In the genomic region with DNA sequence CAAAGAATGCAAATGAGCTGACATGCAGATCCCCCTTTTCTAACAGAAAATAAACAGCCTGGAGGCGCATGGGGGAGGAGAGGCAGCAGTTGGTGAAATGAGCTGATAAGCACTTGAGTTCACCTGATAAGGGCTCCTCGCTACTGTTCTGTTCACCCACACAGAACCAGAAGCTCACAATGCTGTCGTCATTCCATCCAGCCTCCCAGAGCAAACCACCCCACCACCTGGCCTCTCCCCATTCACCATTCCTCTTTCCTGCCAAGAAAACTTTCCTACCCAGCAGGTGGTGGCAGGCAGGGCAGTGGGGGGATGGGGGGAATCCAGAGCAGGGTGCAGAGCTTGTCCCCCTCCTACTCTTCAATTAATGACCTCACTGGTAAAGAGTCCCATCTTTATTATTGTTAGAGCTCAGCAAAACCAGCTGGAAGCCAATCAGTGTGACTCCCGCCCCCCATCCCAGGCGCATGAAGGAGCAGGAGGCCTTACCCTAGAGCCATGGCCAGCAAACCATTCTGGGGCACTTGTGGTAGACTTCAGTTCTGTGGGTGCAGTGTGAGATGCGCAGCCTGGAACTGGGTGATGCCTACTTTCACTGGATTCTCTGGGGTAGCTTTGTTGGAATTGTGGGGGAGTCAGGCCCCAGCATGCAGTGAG, we compare ENCODE assay signal across 18 cellular contexts.
DNase-seq lines count a peak whose midpoint lies in the region; FAIRE-seq and TF ChIP-seq lines count a peak whose summit lies in the region.
"Had no signal": no experiment of that assay in that cellular context is flagged by ENCODE, and none has a peak within 500 bp of the region (broad histone marks: within the 10 kb centered on the region; RNA-seq: fewer than 3 reads in every experiment).

No MANE protein-coding gene starts in this region.

- FAIRE-seq in GM19239 (lab: Jason Lieb, UNC) = no peak
- FAIRE-seq: colon had no signal

- H3K36me3 ChIP-seq in BE2C = no peaks in the 10 kb centered on the region
- no peaks in the 10 kb centered on the region for H3K36me3 ChIP-seq in HUES64 (ENCODE audit: insufficient read depth, low read length)
- no peaks in the 10 kb centered on the region for H3K36me3 ChIP-seq in endodermal cell (ENCODE audit: control insufficient read depth, insufficient read depth, low read length)
- H3K36me3 ChIP-seq: neural progenitor cell, WERI-Rb-1 had no signal

- peak overlapping the region; percentile 19; the same call in 1 of the 2 replicates for H3K4me3 ChIP-seq in BE2C (ENCODE audit: low read depth, low read length)
- H3K4me3 ChIP-seq in HUES64 (ENCODE audit: low read length) = no peak overlapping the region
- H3K4me3 ChIP-seq in endodermal cell (ENCODE audit: low read length) = no peak overlapping the region
- H3K4me3 ChIP-seq in coronary artery = no peak overlapping the region
- H3K4me3 ChIP-seq: neural progenitor cell had no signal

- 48% methylated on average over 5 of the region's 6 CpGs for WGBS in HUES64
- WGBS in endodermal cell (ENCODE audit: insufficient coverage in 1 of 2, insufficient read length in 1 of 2), 2 experiments = 37% methylated on average over 5 of the region's 6 CpGs; no CpG with 5 or more reads in 1 of the 2 experiments

- TF ChIP-seq CTCF in BE2C (IDR thresholded peaks at IDR 0.05; ENCODE audit: low read depth, low read length) (no peak), endodermal cell (conservative IDR thresholded peaks at IDR 0.05) (no peak), coronary artery (IDR thresholded peaks at IDR 0.05) (no peak)

- peaks cover 26% of the 10 kb centered on the region for H3K9me3 Mint-ChIP-seq in endodermal cell

- H3K9me3 ChIP-seq in BE2C (no peaks in the 10 kb centered on the region), HUES64 (ENCODE audit: insufficient read depth, low read depth, low read length) (no peaks in the 10 kb centered on the region), endodermal cell (ENCODE audit: control insufficient read depth, low read length) (no peaks in the 10 kb centered on the region)

- H3K27ac Mint-ChIP-seq in endodermal cell = peak overlapping the region; percentile 79
- H3K27ac Mint-ChIP-seq: CD14-positive monocyte had no signal

- H3K27me3 ChIP-seq in BE2C (no peaks in the 10 kb centered on the region), HUES64 (ENCODE audit: insufficient read depth, low read length) (no peaks in the 10 kb centered on the region), endodermal cell (ENCODE audit: control insufficient read depth, insufficient read depth, low read length, poor library complexity, severe bottlenecking) (no peaks in the 10 kb centered on the region)
- H3K27me3 ChIP-seq: neural progenitor cell had no signal

- H3K4me1 ChIP-seq in BE2C = peaks cover 14% of the 10 kb centered on the region
- H3K4me1 ChIP-seq in HUES64 (ENCODE audit: insufficient read depth, low read length) = peaks cover 18% of the 10 kb centered on the region
- peaks cover 4% of the 10 kb centered on the region for H3K4me1 ChIP-seq in endodermal cell (ENCODE audit: control insufficient read depth, insufficient read depth, low read length)

- peak overlapping the region; percentile 46; the same call in 1 of the 2 replicates for H3K27ac ChIP-seq in HUES64 (ENCODE audit: low read depth, low read length)
- no peak overlapping the region for H3K27ac ChIP-seq in endodermal cell (ENCODE audit: low read depth, low read length)
- no peak overlapping the region for H3K27ac ChIP-seq in coronary artery
- H3K27ac ChIP-seq: neural progenitor cell, WERI-Rb-1 had no signal

- H3K4me3 Mint-ChIP-seq in endodermal cell = peak overlapping the region; percentile 13
- H3K4me3 Mint-ChIP-seq: CD14-positive monocyte, neural progenitor cell had no signal

- peaks cover 40% of the 10 kb centered on the region for H3K4me1 Mint-ChIP-seq in endodermal cell
- H3K4me1 Mint-ChIP-seq: CD14-positive monocyte had no signal

- H3K27me3 Mint-ChIP-seq in endodermal cell (ENCODE audit: insufficient read depth) = no peaks in the 10 kb centered on the region

- H3K9ac ChIP-seq in HUES64 (ENCODE audit: low read depth, low read length) (no peak overlapping the region), endodermal cell (ENCODE audit: extremely low read depth, low read length, poor library complexity, severe bottlenecking) (no peak overlapping the region)
- H3K9ac ChIP-seq: neural progenitor cell had no signal

- no peaks in the 10 kb centered on the region for H3K36me3 Mint-ChIP-seq in endodermal cell (ENCODE audit: low read depth)
- H3K36me3 Mint-ChIP-seq: CD14-positive monocyte, neural progenitor cell had no signal

- DNase-seq in BE2C (peak; percentile 82), NCI-H524 treated with DMSO at 0.1 percent for 48 hours (lab: John Stamatoyannopoulos, UW) (peak; percentile 77), endodermal cell (peak; percentile 66), coronary artery (ENCODE audit: low spot score) (no peak), hypothalamus (lab: John Stamatoyannopoulos, UW) (no peak), GM19239 (ENCODE audit: insufficient read length, low spot score) (no peak), retina (no peak)
- DNase-seq: activated CD4-positive, alpha-beta T cell treated with anti-CD3 and anti-CD28 coated beads, Interleukin-2, amount 50 U/mL, for 48 hours; activated naive CD4-positive, alpha-beta T cell treated with anti-CD3 and anti-CD28 coated beads, Interleukin-2, amount 50 U/mL, for 16 hours; activated T-cell treated with anti-CD3 and anti-CD28 coated beads, Interleukin-2, amount 50 U/mL, for 1 hour; DMS79 treated with DMSO at 0.1 percent for 48 hours; NCI-H2227 treated with DMSO at 0.1 percent for 48 hours; T-helper 1 cell; WERI-Rb-1 had no signal

Comparison
In these comparisons a context has a peak if more than half of its experiments do, and no peak if none do; other contexts are left out.
1. DNase-seq: peak in BE2C (single experiment), NCI-H524 treated with DMSO at 0.1 percent for 48 hours (single experiment) and endodermal cell (single experiment); none in coronary artery (single experiment), hypothalamus (0 of 51), GM19239 (single experiment) and retina (single experiment).